6 cellular contexts compared by ENCODE assay signal in genomic region chr6:32189082-32189741, GRCh38.
DNase-seq lines count a peak whose midpoint lies in the region; ATAC-seq and TF ChIP-seq lines count a peak whose summit lies in the region.

No MANE protein-coding gene starts in this region.

- ATAC-seq in GM18907 (IDR thresholded peaks at IDR 0.05; ENCODE audit: unreplicated experiment) (no peak), HG03571 (IDR thresholded peaks at IDR 0.05; ENCODE audit: unreplicated experiment) (no peak), GM21515 (IDR thresholded peaks at IDR 0.05; ENCODE audit: unreplicated experiment) (no peak)

- no peak for TF ChIP-seq CTCF in GM06990 (IDR thresholded peaks at IDR 0.05; ENCODE audit: insufficient read depth, low read length, poor library complexity, severe bottlenecking)

- peaks cover 40% of the 10 kb centered on the region for H3K4me1 ChIP-seq in muscle layer of colon (ENCODE audit: insufficient read depth, low read length)

- H3K9ac ChIP-seq in muscle layer of colon (ENCODE audit: low read length) = peak overlapping the region; percentile 98

- H3K27ac ChIP-seq in angular gyrus (ENCODE audit: low read depth, low read length) (peak overlapping the region; percentile 99), muscle layer of colon (ENCODE audit: low read depth, low read length) (peak overlapping the region; percentile 99)

- H3K36me3 ChIP-seq in GM06990 (ENCODE audit: control insufficient read depth, insufficient read depth, low read length) (peaks cover 12% of the 10 kb centered on the region), muscle layer of colon (ENCODE audit: insufficient read depth, low read length) (peaks cover 20% of the 10 kb centered on the region)

- H3K4me3 ChIP-seq in GM06990 (replicated peaks; ENCODE audit: low read depth, low read length) = peak overlapping the region; percentile 92
- H3K4me3 ChIP-seq in muscle layer of colon (ENCODE audit: low read depth in 1 of 2, low read length in 2 of 2) = peak overlapping the region; percentile 35 to 73

- H3K9me3 ChIP-seq in muscle layer of colon (ENCODE audit: low read length) = no peaks in the 10 kb centered on the region

- no peak for DNase-seq in GM06990 (ENCODE audit: extremely low read depth, insufficient read length)

- H3K27me3 ChIP-seq in GM06990 (replicated peaks; ENCODE audit: control insufficient read depth, insufficient read depth, low read length) (no peaks in the 10 kb centered on the region), muscle layer of colon (ENCODE audit: control insufficient read depth in 1 of 2, insufficient read depth in 2 of 2, low read length in 2 of 2) (no peaks in the 10 kb centered on the region)
